In genomic region chr2:7601990-7602389, GRCh38 we compare ENCODE assay signal across 1 cellular context.
TF ChIP-seq lines count a peak whose summit lies in the region.

No MANE protein-coding gene starts in this region.

TF ChIP-seq in SK-N-SH, 30 proteins besides CTCF, POLR2A, EP300 and RAD21 (continued from another document):
- TF ChIP-seq REST (IDR thresholded peaks at IDR 0.05; ENCODE audit: low read depth, low read length) (no peak), NRF1 (IDR thresholded peaks at IDR 0.05; ENCODE audit: low read depth, low read length) (no peak), GABPA (IDR thresholded peaks at IDR 0.05; ENCODE audit: low read depth) (no peak), JUND (IDR thresholded peaks at IDR 0.05) (no peak), FOSL2 (IDR thresholded peaks at IDR 0.05; ENCODE audit: borderline replicate concordance, low read depth) (no peak), GATA2 (CRISPR knock-in tag; IDR thresholded peaks at IDR 0.05) (no peak), FOXM1 (IDR thresholded peaks at IDR 0.05; ENCODE audit: low read depth) (no peak), RFX5 (IDR thresholded peaks at IDR 0.05; ENCODE audit: low read length) (no peak), SMC3 (IDR thresholded peaks at IDR 0.05; ENCODE audit: low read depth, low read length) (no peak), NFIC (IDR thresholded peaks at IDR 0.05; ENCODE audit: borderline replicate concordance) (no peak)
TF ChIP-seq in SK-N-SH: peak in this region for 0.
